Comparison of ENCODE assay signal across 23 cellular contexts in the genomic region with DNA sequence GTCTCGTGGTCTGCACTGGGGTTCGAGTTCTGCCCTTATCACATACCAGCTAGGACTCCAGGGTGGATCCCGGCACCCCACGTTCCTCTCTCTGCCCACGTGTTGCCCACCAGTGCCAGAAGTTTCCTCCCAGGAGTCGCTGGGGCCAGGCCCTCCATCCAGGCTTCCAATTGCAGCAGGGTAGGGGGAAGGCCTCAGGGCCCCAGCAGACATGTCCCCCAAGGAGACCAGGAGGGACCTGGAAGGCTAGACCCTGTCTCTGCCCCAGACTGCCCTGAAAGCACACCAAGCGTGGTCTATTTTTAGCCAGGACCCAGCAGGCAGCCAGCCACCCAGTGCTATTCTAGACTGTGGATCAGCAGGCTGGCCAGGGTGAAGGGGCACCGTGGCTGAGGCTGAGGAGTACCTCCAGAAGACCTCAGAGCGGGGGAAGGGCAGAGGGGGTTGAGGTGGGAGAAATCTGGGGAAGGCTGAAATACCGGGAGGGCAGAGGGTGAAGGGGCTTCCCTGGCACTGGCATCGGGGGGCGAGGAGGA. TPM values are rescaled to one million over a fixed set of nuclear protein-coding genes. Genes with fewer than 3 reads are reported as not detected.
DNase-seq lines count a peak whose midpoint lies in the region; ATAC-seq and TF ChIP-seq lines count a peak whose summit lies in the region.
"Had no signal": no experiment of that assay in that cellular context is flagged by ENCODE, and none has a peak within 500 bp of the region (broad histone marks: within the 10 kb centered on the region; RNA-seq: fewer than 3 reads in every experiment).

No MANE protein-coding gene starts in this region.

- H3K4me3 ChIP-seq in heart left ventricle (peak overlapping the region in 1 of 12 donors; percentile 11), ovary (no peak overlapping the region)
- H3K4me3 ChIP-seq: GM23338, transverse colon had no signal

- H3K36me3 ChIP-seq in heart left ventricle (no peaks in the 10 kb centered on the region), ovary (no peaks in the 10 kb centered on the region)
- H3K36me3 ChIP-seq: transverse colon had no signal

- TF ChIP-seq POLR2A in heart left ventricle (IDR thresholded peaks at IDR 0.05) (no peak), ovary (IDR thresholded peaks at IDR 0.05) (no peak)

- no peak overlapping the region for H3K4me3 Mint-ChIP-seq in HFFc6
- H3K4me3 Mint-ChIP-seq: activated CD8-positive, alpha-beta T cell treated with anti-CD3 and anti-CD28 coated beads for 36 hours; activated naive CD4-positive, alpha-beta T cell treated with anti-CD3 and anti-CD28 coated beads for 36 hours; GM23338; memory B cell; stimulated activated memory B cell treated with anti-CD40 and anti-IgM and Interleukin-4, amounts not matched to agents 10 μg/mL and 1 μg/mL and 100 μg/mL, for 72 hours had no signal

- intact Hi-C loops in heart left ventricle (cut with DNase I) (no loop called here), ovary (cut with DNase I) (no loop called here)

- peak; percentile 56 for DNase-seq in activated effector memory CD4-positive, alpha-beta T cell treated with anti-CD3 and anti-CD28 coated beads, Interleukin-2, amount 50 U/mL, for 16 hours
- no peak for DNase-seq in activated effector memory CD4-positive, alpha-beta T cell treated with Interleukin-2 at 50 U/mL for 16 hours
- peak in 4 of 5 donors; percentile 75 to 88 (median 82) for DNase-seq in heart left ventricle
- DNase-seq in ovary, result peak in 4 of 5 donors; percentile 13 to 44 (median 28)
- no peak for DNase-seq in pons (ENCODE audit: low spot score)
- no peak for DNase-seq in T-helper 2 cell
- no peak for DNase-seq in HFFc6
- DNase-seq: activated CD8-positive, alpha-beta T cell treated with anti-CD3 and anti-CD28 coated beads for 36 hours; activated naive CD4-positive, alpha-beta T cell treated with anti-CD3 and anti-CD28 coated beads for 36 hours; activated T-cell treated with anti-CD3 and anti-CD28 coated beads, Interleukin-2, amount 50 U/mL, for 1 hour; NCI-H1417 treated with DMSO at 0.1 percent for 48 hours; NCI-H526; transverse colon had no signal

- peak overlapping the region; percentile 27 to 90 (median 82) for H3K27ac ChIP-seq in heart left ventricle
- no peak overlapping the region for H3K27ac ChIP-seq in ovary
- H3K27ac ChIP-seq: transverse colon, VCaP had no signal

- H3K27me3 Mint-ChIP-seq in HFFc6 (ENCODE audit: insufficient read depth), result peaks cover 12% of the 10 kb centered on the region
- H3K27me3 Mint-ChIP-seq: activated CD8-positive, alpha-beta T cell treated with anti-CD3 and anti-CD28 coated beads for 36 hours had no signal

- 55 to 61% (median 57%) methylated on average over 9 to 12 of the region's 12 CpGs for WGBS in heart left ventricle, 4 donors
- WGBS in ovary, 3 donors, result 68 to 78% (median 77%) methylated on average over 12 of the region's 12 CpGs

- no peaks in the 10 kb centered on the region for H3K4me1 Mint-ChIP-seq in HFFc6 (ENCODE audit: low read depth)

- no peaks in the 10 kb centered on the region for H3K36me3 Mint-ChIP-seq in HFFc6 (ENCODE audit: low read depth)
- H3K36me3 Mint-ChIP-seq: memory B cell; stimulated activated memory B cell treated with anti-CD40 and anti-IgM and Interleukin-4, amounts not matched to agents 10 μg/mL and 1 μg/mL and 100 μg/mL, for 72 hours had no signal

- H3K4me1 ChIP-seq in heart left ventricle (peaks cover 0 to 87% (median 47%) of the 10 kb centered on the region in 12 donors), ovary (ENCODE audit: insufficient read depth) (peaks cover 8% of the 10 kb centered on the region)

- H3K9me3 Mint-ChIP-seq in HFFc6, result no peaks in the 10 kb centered on the region
- H3K9me3 Mint-ChIP-seq: activated CD8-positive, alpha-beta T cell treated with anti-CD3 and anti-CD28 coated beads for 36 hours; activated naive CD4-positive, alpha-beta T cell treated with anti-CD3 and anti-CD28 coated beads for 36 hours; GM23338; memory B cell; stimulated activated memory B cell treated with anti-CD40 and anti-IgM and Interleukin-4, amounts not matched to agents 10 μg/mL and 1 μg/mL and 100 μg/mL, for 72 hours had no signal

- no peak overlapping the region for H3K27ac Mint-ChIP-seq in HFFc6
- H3K27ac Mint-ChIP-seq: activated CD8-positive, alpha-beta T cell treated with anti-CD3 and anti-CD28 coated beads for 36 hours; activated naive CD4-positive, alpha-beta T cell treated with anti-CD3 and anti-CD28 coated beads for 36 hours; GM23338; memory B cell; stimulated activated memory B cell treated with anti-CD40 and anti-IgM and Interleukin-4, amounts not matched to agents 10 μg/mL and 1 μg/mL and 100 μg/mL, for 72 hours had no signal

- TF ChIP-seq CTCF in heart left ventricle (IDR thresholded peaks at IDR 0.05), result no peak
- TF ChIP-seq CTCF in ovary (IDR thresholded peaks at IDR 0.05), result no peak
- TF ChIP-seq CTCF in HFFc6 (IDR thresholded peaks at IDR 0.05), result no peak

- no peak for TF ChIP-seq EP300 in ovary (IDR thresholded peaks at IDR 0.05)

- H3K9me3 ChIP-seq in heart left ventricle, result no peaks in the 10 kb centered on the region
- no peaks in the 10 kb centered on the region for H3K9me3 ChIP-seq in ovary
- H3K9me3 ChIP-seq: transverse colon had no signal

- H3K27me3 ChIP-seq in heart left ventricle (no peaks in the 10 kb centered on the region), ovary (no peaks in the 10 kb centered on the region)
- H3K27me3 ChIP-seq: transverse colon had no signal

- peak; percentile 76 to 86 (median 80) for ATAC-seq in heart left ventricle
- no peak for ATAC-seq in GM19463 (IDR thresholded peaks at IDR 0.05; ENCODE audit: unreplicated experiment)
- ATAC-seq: activated CD8-positive, alpha-beta T cell treated with anti-CD3 and anti-CD28 coated beads for 36 hours; stimulated activated memory B cell treated with anti-CD40 and anti-IgM and Interleukin-4, amounts not matched to agents 10 μg/mL and 1 μg/mL and 100 μg/mL, for 72 hours had no signal

RNA-seq across cellular contexts. Expression of a gene that starts 18.8 kb away (rescaled TPM):
- total RNA-seq in heart left ventricle (100 to 1,000 TPM; 513 to 899 (median 742) TPM), ovary (100 to 1,000 TPM; 141 to 568 (median 366) TPM)
- polyA plus RNA-seq in heart left ventricle (100 to 1,000 TPM; 243 to 339 TPM), ovary (100 to 1,000 TPM; 140 to 278 TPM)
- 100 to 1,000 TPM; 113 to 139 (median 126) TPM for total RNA-seq in HFFc6 (2021; fragmentation: NEBNext Ultra II Directional; extraction: Animal tissue kit (Norgen Biotek cat#: 25700))

RNA-seq across cellular contexts. Expression of a gene that starts 47.4 kb away (rescaled TPM):
- total RNA-seq in heart left ventricle (1 to 10 TPM in 1 of 9 donors, under 1 TPM in 2, not detected in 6; 0.11 to 1.0 (median 0.14) TPM), ovary (under 1 TPM in 3 of 7 donors, not detected in 4; 0.11 to 0.97 (median 0.62) TPM)
- polyA plus RNA-seq in heart left ventricle (not detected), ovary (under 1 TPM; 0.10 to 0.57 TPM)
- total RNA-seq in HFFc6 (2021; fragmentation: NEBNext Ultra II Directional; extraction: Animal tissue kit (Norgen Biotek cat#: 25700)), result not detected
- total RNA-seq: A172, astrocyte, fibroblast of lung, GM23338 had no signal
- polyA plus RNA-seq: BJ, fibroblast of lung, neural cell had no signal

Comparison
In these comparisons a context has a peak if more than half of its experiments do, and no peak if none do; other contexts are left out.
1. DNase-seq: peak in activated effector memory CD4-positive, alpha-beta T cell treated with anti-CD3 and anti-CD28 coated beads, Interleukin-2, amount 50 U/mL, for 16 hours (single experiment), heart left ventricle (4 of 5) and ovary (4 of 5); none in activated effector memory CD4-positive, alpha-beta T cell treated with Interleukin-2 at 50 U/mL for 16 hours (single experiment), pons (single experiment), T-helper 2 cell (0 of 5) and HFFc6 (single experiment).
2. H3K27ac ChIP-seq: peak in heart left ventricle (12 of 12); none in ovary (0 of 2).